Comparison of ENCODE assay signal across 8 cellular contexts in genomic region chr17:75205793-75206163, GRCh38. TPM values are rescaled to one million over a fixed set of nuclear protein-coding genes. Genes with fewer than 3 reads are reported as not detected.
DNase-seq lines count a peak whose midpoint lies in the region; ATAC-seq, FAIRE-seq and TF ChIP-seq lines count a peak whose summit lies in the region.

No MANE protein-coding gene starts in this region.

- intact Hi-C loops in activated T-helper 2 cell treated with anti-CD3 and anti-CD28 coated beads, Interferon-gamma antibody, Interleukin-2, Interleukin-4, amounts not matched to agents 10 μg/mL and 5 μg/mL and 100 μg/mL, durations not matched to agents 14 hours and 24 hours and 36 hours (cut with micrococcal nuclease) = loop anchor here (2.0 to 10.0 kb wide), 2 partner anchors 23 to 49 kb away; partner anchors contain the start of gene SUMO2

- H3K9ac ChIP-seq in keratinocyte (ENCODE audit: control insufficient read depth, extremely low read depth, insufficient read depth, low read length) = peak overlapping the region; percentile 100

- TF ChIP-seq CTCF in keratinocyte (optimal IDR thresholded peaks at IDR 0.05 in 1 of 3, IDR thresholded peaks at IDR 0.05 in 1 of 3, conservative IDR thresholded peaks at IDR 0.05 in 1 of 3; ENCODE audit: extremely low read depth in 1 of 3, insufficient read depth in 2 of 3, low read length in 3 of 3) (peak in 1 of 3 experiments; percentile 13), tibial nerve (IDR thresholded peaks at IDR 0.05) (peak in 1 of 5 experiments; percentile 14)

- H3K4me3 Mint-ChIP-seq in activated T-cell treated with anti-CD3 and anti-CD28 coated beads, Interleukin-2, amount 50 U/mL, for 72 hours = peak overlapping the region; percentile 88 to 92
- H3K4me3 Mint-ChIP-seq in activated T-helper 2 cell treated with anti-CD3 and anti-CD28 coated beads, Interferon-gamma antibody, Interleukin-2, Interleukin-4, amounts not matched to agents 10 μg/mL and 5 μg/mL and 100 μg/mL, durations not matched to agents 14 hours and 24 hours and 36 hours (ENCODE audit: low read depth) = peak overlapping the region; percentile 91

- FAIRE-seq in keratinocyte (lab: Jason Lieb, UNC) = no peak

- H3K36me3 Mint-ChIP-seq in activated T-cell treated with anti-CD3 and anti-CD28 coated beads, Interleukin-2, amount 50 U/mL, for 72 hours (ENCODE audit: insufficient read depth in 2 of 2) = peaks cover 5 to 15% of the 10 kb centered on the region in 2 donors
- H3K36me3 Mint-ChIP-seq in activated T-helper 2 cell treated with anti-CD3 and anti-CD28 coated beads, Interferon-gamma antibody, Interleukin-2, Interleukin-4, amounts not matched to agents 10 μg/mL and 5 μg/mL and 100 μg/mL, durations not matched to agents 14 hours and 24 hours and 36 hours (ENCODE audit: low read depth) = peaks cover 22% of the 10 kb centered on the region

- H3K27ac ChIP-seq in keratinocyte (ENCODE audit: control insufficient read depth, insufficient read depth, low read length) (peak overlapping the region; percentile 98), tibial nerve (peak overlapping the region; percentile 89 to 95 (median 94))

- peak overlapping the region; percentile 100 for H2AFZ ChIP-seq in keratinocyte (ENCODE audit: control insufficient read depth, low read length)

- H3K4me3 ChIP-seq in keratinocyte (ENCODE audit: control insufficient read depth in 2 of 3, extremely low read depth in 1 of 3, insufficient read depth in 2 of 3, low read depth in 1 of 3, low read length in 3 of 3) = peak overlapping the region; percentile 80 to 100 (median 100)
- H3K4me3 ChIP-seq in tibial nerve = peak overlapping the region; percentile 61 to 99 (median 74)

- no peak for TF ChIP-seq EP300 in tibial nerve (IDR thresholded peaks at IDR 0.05)

- H3K9me3 ChIP-seq in keratinocyte (ENCODE audit: control insufficient read depth, low read depth, low read length) = no peaks in the 10 kb centered on the region
- H3K9me3 ChIP-seq in tibial nerve = no peaks in the 10 kb centered on the region

- peak overlapping the region; percentile 97 for H3K27ac Mint-ChIP-seq in activated T-cell treated with anti-CD3 and anti-CD28 coated beads, Interleukin-2, amount 50 U/mL, for 72 hours
- H3K27ac Mint-ChIP-seq in activated T-helper 2 cell treated with anti-CD3 and anti-CD28 coated beads, Interferon-gamma antibody, Interleukin-2, Interleukin-4, amounts not matched to agents 10 μg/mL and 5 μg/mL and 100 μg/mL, durations not matched to agents 14 hours and 24 hours and 36 hours = peak overlapping the region; percentile 96

- H3K27me3 Mint-ChIP-seq in activated T-cell treated with anti-CD3 and anti-CD28 coated beads, Interleukin-2, amount 50 U/mL, for 72 hours (ENCODE audit: low read depth) = no peaks in the 10 kb centered on the region
- no peaks in the 10 kb centered on the region for H3K27me3 Mint-ChIP-seq in activated T-helper 2 cell treated with anti-CD3 and anti-CD28 coated beads, Interferon-gamma antibody, Interleukin-2, Interleukin-4, amounts not matched to agents 10 μg/mL and 5 μg/mL and 100 μg/mL, durations not matched to agents 14 hours and 24 hours and 36 hours (ENCODE audit: low read depth)

- TF ChIP-seq POLR2A in tibial nerve (IDR thresholded peaks at IDR 0.05) = no peak

- H3K9me3 Mint-ChIP-seq in activated T-cell treated with anti-CD3 and anti-CD28 coated beads, Interleukin-2, amount 50 U/mL, for 72 hours = no peaks in the 10 kb centered on the region
- H3K9me3 Mint-ChIP-seq in activated T-helper 2 cell treated with anti-CD3 and anti-CD28 coated beads, Interferon-gamma antibody, Interleukin-2, Interleukin-4, amounts not matched to agents 10 μg/mL and 5 μg/mL and 100 μg/mL, durations not matched to agents 14 hours and 24 hours and 36 hours = no peaks in the 10 kb centered on the region

- 0% methylated on average over 18 to 22 of the region's 22 CpGs for WGBS in tibial nerve, 2 donors

- no peaks in the 10 kb centered on the region for H4K20me1 ChIP-seq in keratinocyte (ENCODE audit: control insufficient read depth, extremely low read depth, insufficient read depth, low read length)

- H3K4me1 ChIP-seq in keratinocyte (ENCODE audit: control insufficient read depth, extremely low read depth, insufficient read depth, low read length) (peaks cover 3% of the 10 kb centered on the region), tibial nerve (peaks cover 0 to 33% (median 23%) of the 10 kb centered on the region in 4 donors)

- no peaks in the 10 kb centered on the region for H3K9me1 ChIP-seq in keratinocyte (ENCODE audit: control insufficient read depth, extremely low read depth, insufficient read depth, low read length)

- ATAC-seq in activated T-cell treated with anti-CD3 and anti-CD28 coated beads, Interleukin-2, amount 50 U/mL, for 72 hours (replicated peaks in 1 of 2) = peak in 1 of 2 donors; percentile 13
- ATAC-seq in HG03457 (IDR thresholded peaks at IDR 0.05; ENCODE audit: unreplicated experiment) (no peak), GM19324 (IDR thresholded peaks at IDR 0.05; ENCODE audit: low FRiP score, unreplicated experiment) (no peak)

- H3K4me1 Mint-ChIP-seq in activated T-cell treated with anti-CD3 and anti-CD28 coated beads, Interleukin-2, amount 50 U/mL, for 72 hours (ENCODE audit: low read depth) = peaks cover 40% of the 10 kb centered on the region
- peaks cover 11% of the 10 kb centered on the region for H3K4me1 Mint-ChIP-seq in activated T-helper 2 cell treated with anti-CD3 and anti-CD28 coated beads, Interferon-gamma antibody, Interleukin-2, Interleukin-4, amounts not matched to agents 10 μg/mL and 5 μg/mL and 100 μg/mL, durations not matched to agents 14 hours and 24 hours and 36 hours (ENCODE audit: low read depth)

- peaks cover 45% of the 10 kb centered on the region for H3K79me2 ChIP-seq in keratinocyte (ENCODE audit: control insufficient read depth, insufficient read depth, low read length)

- H3K36me3 ChIP-seq in keratinocyte (ENCODE audit: control insufficient read depth in 2 of 2, extremely low read depth in 1 of 2, insufficient read depth in 2 of 2, low read length in 2 of 2) (peaks cover 5 to 13% of the 10 kb centered on the region in 2 experiments), tibial nerve (peaks cover 0 to 24% (median 0%) of the 10 kb centered on the region in 3 donors)

- peak overlapping the region; percentile 99 for H3K4me2 ChIP-seq in keratinocyte (ENCODE audit: control insufficient read depth, extremely low read depth, insufficient read depth, low read depth, low read length)

- H3K27me3 ChIP-seq in keratinocyte (ENCODE audit: control insufficient read depth, extremely low read depth, insufficient read depth, low read length) (no peaks in the 10 kb centered on the region), tibial nerve (no peaks in the 10 kb centered on the region)

- dilution Hi-C loops in keratinocyte (cut with MboI; ENCODE audit: extremely low pct_ligation_motif_present, low sequenced_read_pairs) = no loop called here

- no peak for DNase-seq in activated T-cell treated with anti-CD3 and anti-CD28 coated beads, Interleukin-2, amount 50 U/mL, for 72 hours
- no peak for DNase-seq in activated T-cell treated with anti-CD3 and anti-CD28 coated beads, Interleukin-2, amount 50 U/mL, for 48 hours
- no peak for DNase-seq in activated T-helper 2 cell treated with anti-CD3 and anti-CD28 coated beads, Interferon-gamma antibody, Interleukin-2, Interleukin-4, amounts not matched to agents 10 μg/mL and 5 μg/mL and 100 μg/mL, durations not matched to agents 14 hours and 24 hours and 36 hours (ENCODE audit: low spot score)
- no peak for DNase-seq in keratinocyte (ENCODE audit: low read depth, low spot score)
- DNase-seq in tibial nerve (ENCODE audit: low spot score in 2 of 2) = no peak
- DNase-seq in C1 segment of cervical spinal cord (lab: John Stamatoyannopoulos, UW) = no peak

RNA-seq across cellular contexts. Expression of gene NUP85, which starts 0.3 kb away (rescaled TPM):
- total RNA-seq in activated T-cell treated with anti-CD3 and anti-CD28 coated beads, Interleukin-2, amount 50 U/mL, for 72 hours = 100 to 1,000 TPM in 1 of 2 donors, 10 to 100 TPM in 1; 88.3 to 114 TPM
- 115 and 122 TPM in 2 replicates for total RNA-seq in activated T-helper 2 cell treated with anti-CD3 and anti-CD28 coated beads, Interferon-gamma antibody, Interleukin-2, Interleukin-4, amounts not matched to agents 10 μg/mL and 5 μg/mL and 100 μg/mL, durations not matched to agents 14 hours and 24 hours and 36 hours
- polyA plus RNA-seq in keratinocyte = 64.2 to 66.9 TPM (median 64.4 TPM) in 3 replicates
- 120 TPM for polyA plus RNA-seq in keratinocyte (2011; ENCODE audit: low read depth)
- polyA plus RNA-seq in keratinocyte (2011; cell fraction: cytosol; rRNA removed) = 31.9 and 33.0 TPM in 2 replicates
- 146 and 154 TPM in 2 replicates for polyA plus RNA-seq in keratinocyte (2011; cell fraction: nucleus; rRNA removed)
- polyA plus RNA-seq in keratinocyte (2012; ENCODE audit: low replicate concordance) = 44.5 and 46.8 TPM in 2 replicates
- 45.5 to 78.2 TPM (median 56.4 TPM) in 3 replicates for polyA minus RNA-seq in keratinocyte
- 29.4 TPM for polyA minus RNA-seq in keratinocyte (2011; cell fraction: cytosol; rRNA and poly(A)+ RNA removed)
- 30.6 and 49.4 TPM in 2 replicates for polyA minus RNA-seq in keratinocyte (2011; cell fraction: nucleus; rRNA and poly(A)+ RNA removed)
- total RNA-seq in tibial nerve = 10 to 100 TPM; 38.1 to 68.6 (median 53.2) TPM

RNA-seq across cellular contexts. Expression of gene SUMO2, which starts 23.0 kb away (rescaled TPM):
- total RNA-seq in activated T-cell treated with anti-CD3 and anti-CD28 coated beads, Interleukin-2, amount 50 U/mL, for 72 hours = 100 to 1,000 TPM; 361 to 368 TPM
- total RNA-seq in activated T-helper 2 cell treated with anti-CD3 and anti-CD28 coated beads, Interferon-gamma antibody, Interleukin-2, Interleukin-4, amounts not matched to agents 10 μg/mL and 5 μg/mL and 100 μg/mL, durations not matched to agents 14 hours and 24 hours and 36 hours = 653 and 679 TPM in 2 replicates
- polyA plus RNA-seq in keratinocyte = 107 to 393 TPM (median 230 TPM) in 3 replicates
- polyA plus RNA-seq in keratinocyte (2011; ENCODE audit: low read depth) = 585 TPM
- polyA plus RNA-seq in keratinocyte (2011; cell fraction: cytosol; rRNA removed) = 114 and 228 TPM in 2 replicates
- polyA plus RNA-seq in keratinocyte (2011; cell fraction: nucleus; rRNA removed) = 40.4 and 49.2 TPM in 2 replicates
- polyA plus RNA-seq in keratinocyte (2012; ENCODE audit: low replicate concordance) = 183 and 281 TPM in 2 replicates
- 45.2 to 76.1 TPM (median 50.0 TPM) in 3 replicates for polyA minus RNA-seq in keratinocyte
- 150 TPM for polyA minus RNA-seq in keratinocyte (2011; cell fraction: cytosol; rRNA and poly(A)+ RNA removed)
- 10.2 and 35.3 TPM in 2 replicates for polyA minus RNA-seq in keratinocyte (2011; cell fraction: nucleus; rRNA and poly(A)+ RNA removed)
- 10 to 100 TPM; 38.1 to 62.9 (median 59.8) TPM for total RNA-seq in tibial nerve

RNA-seq across cellular contexts. Expression of gene JPT1, which starts 51.5 kb away (rescaled TPM):
- total RNA-seq in activated T-cell treated with anti-CD3 and anti-CD28 coated beads, Interleukin-2, amount 50 U/mL, for 72 hours = 100 to 1,000 TPM; 162 to 188 TPM
- 282 and 290 TPM in 2 replicates for total RNA-seq in activated T-helper 2 cell treated with anti-CD3 and anti-CD28 coated beads, Interferon-gamma antibody, Interleukin-2, Interleukin-4, amounts not matched to agents 10 μg/mL and 5 μg/mL and 100 μg/mL, durations not matched to agents 14 hours and 24 hours and 36 hours
- 67.5 to 452 TPM (median 142 TPM) in 3 replicates for polyA plus RNA-seq in keratinocyte
- polyA plus RNA-seq in keratinocyte (2011; ENCODE audit: low read depth) = 130 TPM
- 236 and 338 TPM in 2 replicates for polyA plus RNA-seq in keratinocyte (2011; cell fraction: cytosol; rRNA removed)
- 135 and 172 TPM in 2 replicates for polyA plus RNA-seq in keratinocyte (2011; cell fraction: nucleus; rRNA removed)
- polyA plus RNA-seq in keratinocyte (2012; ENCODE audit: low replicate concordance) = 339 and 621 TPM in 2 replicates
- polyA minus RNA-seq in keratinocyte = 48.8 to 71.8 TPM (median 51.3 TPM) in 3 replicates
- polyA minus RNA-seq in keratinocyte (2011; cell fraction: cytosol; rRNA and poly(A)+ RNA removed) = 395 TPM
- 49.7 and 67.1 TPM in 2 replicates for polyA minus RNA-seq in keratinocyte (2011; cell fraction: nucleus; rRNA and poly(A)+ RNA removed)
- 10 to 100 TPM; 13.5 to 53.4 (median 32.4) TPM for total RNA-seq in tibial nerve

RNA-seq across cellular contexts. Expression of gene GGA3, which starts 55.6 kb away (rescaled TPM):
- 10 to 100 TPM; 77.1 to 80.9 TPM for total RNA-seq in activated T-cell treated with anti-CD3 and anti-CD28 coated beads, Interleukin-2, amount 50 U/mL, for 72 hours
- total RNA-seq in activated T-helper 2 cell treated with anti-CD3 and anti-CD28 coated beads, Interferon-gamma antibody, Interleukin-2, Interleukin-4, amounts not matched to agents 10 μg/mL and 5 μg/mL and 100 μg/mL, durations not matched to agents 14 hours and 24 hours and 36 hours = 71.7 and 77.2 TPM in 2 replicates
- 22.3 to 25.2 TPM (median 22.7 TPM) in 3 replicates for polyA plus RNA-seq in keratinocyte
- 29.9 TPM for polyA plus RNA-seq in keratinocyte (2011; ENCODE audit: low read depth)
- 11.7 and 13.3 TPM in 2 replicates for polyA plus RNA-seq in keratinocyte (2011; cell fraction: cytosol; rRNA removed)
- 72.2 and 73.0 TPM in 2 replicates for polyA plus RNA-seq in keratinocyte (2011; cell fraction: nucleus; rRNA removed)
- polyA plus RNA-seq in keratinocyte (2012; ENCODE audit: low replicate concordance) = 18.8 and 21.2 TPM in 2 replicates
- 26.4 to 47.8 TPM (median 31.0 TPM) in 3 replicates for polyA minus RNA-seq in keratinocyte
- 19.8 TPM for polyA minus RNA-seq in keratinocyte (2011; cell fraction: cytosol; rRNA and poly(A)+ RNA removed)
- 23.3 and 29.6 TPM in 2 replicates for polyA minus RNA-seq in keratinocyte (2011; cell fraction: nucleus; rRNA and poly(A)+ RNA removed)
- total RNA-seq in tibial nerve = 10 to 100 TPM; 45.5 to 66.0 (median 56.6) TPM

RNA-seq across cellular contexts. Expression of gene MRPS7, which starts 55.9 kb away (rescaled TPM):
- total RNA-seq in activated T-cell treated with anti-CD3 and anti-CD28 coated beads, Interleukin-2, amount 50 U/mL, for 72 hours = 10 to 100 TPM; 42.8 to 43.0 TPM
- 99.4 and 101 TPM in 2 replicates for total RNA-seq in activated T-helper 2 cell treated with anti-CD3 and anti-CD28 coated beads, Interferon-gamma antibody, Interleukin-2, Interleukin-4, amounts not matched to agents 10 μg/mL and 5 μg/mL and 100 μg/mL, durations not matched to agents 14 hours and 24 hours and 36 hours
- polyA plus RNA-seq in keratinocyte = 62.8 to 79.0 TPM (median 71.5 TPM) in 3 replicates
- 29.4 TPM for polyA plus RNA-seq in keratinocyte (2011; ENCODE audit: low read depth)
- polyA plus RNA-seq in keratinocyte (2011; cell fraction: cytosol; rRNA removed) = 62.7 and 69.3 TPM in 2 replicates
- 42.5 and 43.2 TPM in 2 replicates for polyA plus RNA-seq in keratinocyte (2011; cell fraction: nucleus; rRNA removed)
- 42.6 and 61.5 TPM in 2 replicates for polyA plus RNA-seq in keratinocyte (2012; ENCODE audit: low replicate concordance)
- 33.0 to 46.9 TPM (median 39.6 TPM) in 3 replicates for polyA minus RNA-seq in keratinocyte
- polyA minus RNA-seq in keratinocyte (2011; cell fraction: cytosol; rRNA and poly(A)+ RNA removed) = 31.5 TPM
- polyA minus RNA-seq in keratinocyte (2011; cell fraction: nucleus; rRNA and poly(A)+ RNA removed) = 9.9 and 12.6 TPM in 2 replicates
- total RNA-seq in tibial nerve = 10 to 100 TPM; 31.2 to 36.6 (median 33.6) TPM

Comparison
In these comparisons a context has a peak if more than half of its experiments do, and no peak if none do; other contexts are left out.
1. RNA of gene SUMO2, which starts 23.0 kb away (total RNA-seq): 653 to 679 TPM in activated T-helper 2 cell treated with anti-CD3 and anti-CD28 coated beads, Interferon-gamma antibody, Interleukin-2, Interleukin-4, amounts not matched to agents 10 μg/mL and 5 μg/mL and 100 μg/mL, durations not matched to agents 14 hours and 24 hours and 36 hours and 361 to 368 TPM in activated T-cell treated with anti-CD3 and anti-CD28 coated beads, Interleukin-2, amount 50 U/mL, for 72 hours; 38.1 to 62.9 TPM in tibial nerve; every median in the first group is over 4 times any median in the second.